In genomic region chr2:28413152-28413895, GRCh38 we compare ENCODE assay signal across 8 cellular contexts. TPM values are rescaled to one million over a fixed set of nuclear protein-coding genes. Genes with fewer than 3 reads are reported as not detected.
A peak's percentile ranks its signal among the peaks of the same experiment; 100 is the strongest.
DNase-seq lines count a peak whose midpoint lies in the region; ATAC-seq and TF ChIP-seq lines count a peak whose summit lies in the region.

No MANE protein-coding gene starts in this region.

- CTCF ChIA-PET in activated CD8-positive, alpha-beta T cell treated with anti-CD3 and anti-CD28 coated beads, Interleukin-2, amount 10 ng/mL, durations not matched to agents 7 days and 5 days (lab: Charles Lee), result interaction anchor here (1.1 to 2.4 kb wide), 5 partner anchors 10 to 43 kb away, joined by 3 to 8 read pairs (median 4); no protein-coding TSS in a partner anchor
- CTCF ChIA-PET in activated CD8-positive, alpha-beta T cell treated with anti-CD3 and anti-CD28 coated beads for 36 hours (lab: Charles Lee), result interaction anchor here (2.0 kb wide), 1 partner anchor 10 kb away, joined by 6 read pairs; no protein-coding TSS in a partner anchor

- H3K4me1 ChIP-seq in heart left ventricle (peaks cover 0 to 71% (median 29%) of the 10 kb centered on the region in 12 donors), stomach (peaks cover 23 to 73% (median 51%) of the 10 kb centered on the region in 4 donors)

- H3K36me3 Mint-ChIP-seq in activated CD8-positive, alpha-beta T cell treated with anti-CD3 and anti-CD28 coated beads, Interleukin-2, amount 10 ng/mL, durations not matched to agents 7 days and 5 days (ENCODE audit: low read depth), result peaks cover 78% of the 10 kb centered on the region
- H3K36me3 Mint-ChIP-seq in activated CD8-positive, alpha-beta T cell treated with anti-CD3 and anti-CD28 coated beads for 36 hours (ENCODE audit: low read depth), result peaks cover 77% of the 10 kb centered on the region

- TF ChIP-seq EP300 in stomach (IDR thresholded peaks at IDR 0.05), result no peak

- 74 to 80% (median 76%) methylated on average over 9 to 20 of the region's 20 CpGs for WGBS in heart left ventricle, 4 donors
- WGBS in stomach, 5 donors, result 63 to 69% (median 64%) methylated on average over 15 to 20 of the region's 20 CpGs
- 64 to 72% methylated on average over 20 of the region's 20 CpGs for WGBS in lower leg skin, 2 donors

- H3K9me3 ChIP-seq in heart left ventricle (no peaks in the 10 kb centered on the region), stomach (no peaks in the 10 kb centered on the region)

- H3K27ac ChIP-seq in heart left ventricle, result peak overlapping the region in 10 of 12 donors; percentile 2 to 59 (median 46)
- H3K27ac ChIP-seq in stomach, result peak overlapping the region; percentile 23 to 78 (median 51)

- intact Hi-C loops in activated CD8-positive, alpha-beta T cell treated with anti-CD3 and anti-CD28 coated beads for 36 hours (cut with micrococcal nuclease), result no loop called here
- intact Hi-C loops in heart left ventricle (cut with DNase I), result no loop called here
- intact Hi-C loops in stomach (cut with DNase I; ENCODE audit: low total_unique reads), result no loop called here
- intact Hi-C loops in lower leg skin (cut with DNase I; ENCODE audit: low total_unique reads), result no loop called here

- no peak for TF ChIP-seq CTCF in activated CD8-positive, alpha-beta T cell treated with anti-CD3 and anti-CD28 coated beads for 36 hours (IDR thresholded peaks at IDR 0.05)
- peak in 6 of 12 donors; percentile 12 to 32 (median 20) for TF ChIP-seq CTCF in heart left ventricle (IDR thresholded peaks at IDR 0.05)
- TF ChIP-seq CTCF in stomach (IDR thresholded peaks at IDR 0.05), result peak in 1 of 7 experiments; percentile 9
- no peak for TF ChIP-seq CTCF in lower leg skin (IDR thresholded peaks at IDR 0.05)

- no peak for DNase-seq in activated CD8-positive, alpha-beta T cell treated with anti-CD3 and anti-CD28 coated beads, Interleukin-2, amount 10 ng/mL, durations not matched to agents 7 days and 5 days
- no peak for DNase-seq in activated CD8-positive, alpha-beta T cell treated with anti-CD3 and anti-CD28 coated beads for 36 hours
- peak; percentile 22 for DNase-seq in RPMI8226
- peak in 3 of 5 donors; percentile 46 to 68 (median 57) for DNase-seq in heart left ventricle
- DNase-seq in stomach, result no peak
- DNase-seq in lower leg skin (ENCODE audit: low spot score in 2 of 2), result no peak
- no peak for DNase-seq in SKM-1 (lab: John Stamatoyannopoulos, UW; ENCODE audit: unreplicated experiment)

- peaks cover 51% of the 10 kb centered on the region for H3K4me1 Mint-ChIP-seq in activated CD8-positive, alpha-beta T cell treated with anti-CD3 and anti-CD28 coated beads, Interleukin-2, amount 10 ng/mL, durations not matched to agents 7 days and 5 days (ENCODE audit: low read depth)
- peaks cover 45% of the 10 kb centered on the region for H3K4me1 Mint-ChIP-seq in activated CD8-positive, alpha-beta T cell treated with anti-CD3 and anti-CD28 coated beads for 36 hours (ENCODE audit: low read depth)

- POLR2A ChIA-PET in activated CD8-positive, alpha-beta T cell treated with anti-CD3 and anti-CD28 coated beads, Interleukin-2, amount 10 ng/mL, durations not matched to agents 7 days and 5 days (lab: Charles Lee), result interaction anchor here (1.5 to 2.9 kb wide), 2 partner anchors 10 to 20 kb away, joined by 3 to 9 read pairs; partner anchors contain the start of gene FOSL2
- POLR2A ChIA-PET in activated CD8-positive, alpha-beta T cell treated with anti-CD3 and anti-CD28 coated beads for 36 hours (lab: Charles Lee), result interaction anchor here (1.1 to 3.3 kb wide), 6 partner anchors 9 to 32 kb away, joined by 3 to 19 read pairs (median 3); no protein-coding TSS in a partner anchor

- H3K27me3 ChIP-seq in heart left ventricle (no peaks in the 10 kb centered on the region), stomach (no peaks in the 10 kb centered on the region)

- no peak for ATAC-seq in activated CD8-positive, alpha-beta T cell treated with anti-CD3 and anti-CD28 coated beads, Interleukin-2, amount 10 ng/mL, durations not matched to agents 7 days and 5 days
- no peak for ATAC-seq in activated CD8-positive, alpha-beta T cell treated with anti-CD3 and anti-CD28 coated beads for 36 hours
- ATAC-seq in heart left ventricle (peak in 3 of 4 donors; percentile 50 to 58 (median 57)), HG03045 (IDR thresholded peaks at IDR 0.05; ENCODE audit: unreplicated experiment) (no peak)

- no peaks in the 10 kb centered on the region for H3K27me3 Mint-ChIP-seq in activated CD8-positive, alpha-beta T cell treated with anti-CD3 and anti-CD28 coated beads, Interleukin-2, amount 10 ng/mL, durations not matched to agents 7 days and 5 days (ENCODE audit: low read depth)
- no peaks in the 10 kb centered on the region for H3K27me3 Mint-ChIP-seq in activated CD8-positive, alpha-beta T cell treated with anti-CD3 and anti-CD28 coated beads for 36 hours

- H3K4me3 Mint-ChIP-seq in activated CD8-positive, alpha-beta T cell treated with anti-CD3 and anti-CD28 coated beads, Interleukin-2, amount 10 ng/mL, durations not matched to agents 7 days and 5 days, result no peak overlapping the region
- H3K4me3 Mint-ChIP-seq in activated CD8-positive, alpha-beta T cell treated with anti-CD3 and anti-CD28 coated beads for 36 hours, result no peak overlapping the region

- H3K4me3 ChIP-seq in heart left ventricle (no peak overlapping the region), stomach (peak overlapping the region in 1 of 4 donors; percentile 21), lower leg skin (ENCODE audit: low read depth, poor library complexity, severe bottlenecking) (no peak overlapping the region)

- H3K27ac Mint-ChIP-seq in activated CD8-positive, alpha-beta T cell treated with anti-CD3 and anti-CD28 coated beads, Interleukin-2, amount 10 ng/mL, durations not matched to agents 7 days and 5 days, result peak overlapping the region; percentile 73
- no peak overlapping the region for H3K27ac Mint-ChIP-seq in activated CD8-positive, alpha-beta T cell treated with anti-CD3 and anti-CD28 coated beads for 36 hours

- H3K36me3 ChIP-seq in heart left ventricle (peaks cover 9 to 94% (median 76%) of the 10 kb centered on the region in 9 donors), stomach (peaks cover 78 to 99% (median 89%) of the 10 kb centered on the region in 4 donors)

- no peak for TF ChIP-seq POLR2A in heart left ventricle (IDR thresholded peaks at IDR 0.05)
- no peak for TF ChIP-seq POLR2A in stomach (IDR thresholded peaks at IDR 0.05)
- no peak for TF ChIP-seq POLR2A in lower leg skin (IDR thresholded peaks at IDR 0.05)

- no peaks in the 10 kb centered on the region for H3K9me3 Mint-ChIP-seq in activated CD8-positive, alpha-beta T cell treated with anti-CD3 and anti-CD28 coated beads, Interleukin-2, amount 10 ng/mL, durations not matched to agents 7 days and 5 days (ENCODE audit: insufficient read depth)
- no peaks in the 10 kb centered on the region for H3K9me3 Mint-ChIP-seq in activated CD8-positive, alpha-beta T cell treated with anti-CD3 and anti-CD28 coated beads for 36 hours

RNA-seq across cellular contexts. Expression of gene FOSL2, which starts 20.7 kb away (rescaled TPM):
- total RNA-seq in activated CD8-positive, alpha-beta T cell treated with anti-CD3 and anti-CD28 coated beads, Interleukin-2, amount 10 ng/mL, durations not matched to agents 7 days and 5 days, result 10 to 100 TPM; 37.3 to 40.9 TPM
- 100 to 1,000 TPM; 114 to 119 TPM for total RNA-seq in activated CD8-positive, alpha-beta T cell treated with anti-CD3 and anti-CD28 coated beads for 36 hours
- total RNA-seq in heart left ventricle (100 to 1,000 TPM in 2 of 9 donors, 10 to 100 TPM in 7; 26.2 to 144 (median 50.2) TPM), stomach (100 to 1,000 TPM in 3 of 5 donors, 10 to 100 TPM in 2; 50.1 to 227 (median 113) TPM), lower leg skin (100 to 1,000 TPM; 189 to 423 (median 301) TPM)
- polyA plus RNA-seq in heart left ventricle (10 to 100 TPM; 15.2 to 66.2 TPM), stomach (10 to 100 TPM; 24.4 to 40.8 (median 27.6) TPM)

Comparison
In these comparisons a context has a peak if more than half of its experiments do, and no peak if none do; other contexts are left out.
1. ATAC-seq: peak in heart left ventricle (3 of 4); none in activated CD8-positive, alpha-beta T cell treated with anti-CD3 and anti-CD28 coated beads, Interleukin-2, amount 10 ng/mL, durations not matched to agents 7 days and 5 days (single experiment), activated CD8-positive, alpha-beta T cell treated with anti-CD3 and anti-CD28 coated beads for 36 hours (single experiment) and HG03045 (single experiment).
2. DNase-seq: peak in RPMI8226 (single experiment) and heart left ventricle (3 of 5); none in activated CD8-positive, alpha-beta T cell treated with anti-CD3 and anti-CD28 coated beads, Interleukin-2, amount 10 ng/mL, durations not matched to agents 7 days and 5 days (single experiment), activated CD8-positive, alpha-beta T cell treated with anti-CD3 and anti-CD28 coated beads for 36 hours (single experiment), stomach (single experiment), lower leg skin (0 of 2) and SKM-1 (single experiment).